In the genomic region with DNA sequence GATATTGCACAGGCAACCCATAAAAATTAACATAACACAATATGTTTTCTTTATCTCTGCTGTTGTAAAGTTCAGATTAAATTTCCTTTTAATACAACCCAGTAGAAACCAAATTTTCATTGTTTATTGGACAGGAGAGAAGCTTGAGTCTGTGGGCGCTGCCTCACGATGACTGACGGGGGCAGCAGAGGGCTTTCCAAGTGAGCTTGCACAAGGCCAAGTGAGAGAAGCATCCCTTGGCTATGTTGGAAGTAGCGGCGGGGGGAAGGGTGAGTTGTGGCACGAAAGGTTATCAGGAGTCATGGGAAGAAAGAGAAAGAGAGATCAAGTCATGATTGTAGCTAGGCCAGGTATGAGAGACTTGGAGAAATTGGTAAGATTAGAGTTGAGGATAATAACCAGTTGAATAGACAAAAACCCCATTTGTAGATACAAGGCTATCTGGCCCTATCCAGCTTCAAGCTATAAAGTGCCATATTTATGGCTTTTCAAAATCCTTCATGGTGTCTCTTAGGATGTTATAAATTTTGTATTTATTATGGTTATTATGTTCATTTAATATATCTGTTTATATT, we compare ENCODE assay signal across 8 cellular contexts.
A peak's percentile ranks its signal among the peaks of the same experiment; 100 is the strongest.
DNase-seq lines count a peak whose midpoint lies in the region; ATAC-seq, FAIRE-seq and TF ChIP-seq lines count a peak whose summit lies in the region.

No MANE protein-coding gene starts in this region.

- no peak for FAIRE-seq in astrocyte (lab: Jason Lieb, UNC)

- H3K4me3 ChIP-seq in astrocyte (ENCODE audit: insufficient read depth, low read depth, low read length): no peak overlapping the region

- TF ChIP-seq CTCF in astrocyte (IDR thresholded peaks at IDR 0.05; ENCODE audit: insufficient read depth, low read depth, low read length): peak; percentile 68

- peak; percentile 28 for DNase-seq in activated T-cell treated with anti-CD3 and anti-CD28 coated beads, Interleukin-2, amount 50 U/mL, for 24 hours
- DNase-seq in activated T-cell treated with anti-CD3 and anti-CD28 coated beads, Interleukin-2, amount 50 U/mL, for 4 hours: no peak
- DNase-seq in NCI-H1930 (lab: John Stamatoyannopoulos, UW) (peak; percentile 32 to 50), astrocyte (ENCODE audit: low read depth) (peak; percentile 18), iPS DF 19.7 (ENCODE audit: low read depth, low spot score) (peak; percentile 45)
- peak; percentile 18 for DNase-seq in stimulated activated CD4-positive, alpha-beta T cell treated with anti-CD3 and anti-CD28 coated beads, Interleukin-1b, Interleukin-23, amount 100 ng/mL, for 48 hours

- no peaks in the 10 kb centered on the region for H4K20me1 ChIP-seq in astrocyte (ENCODE audit: insufficient read depth, low read length)

- no peaks in the 10 kb centered on the region for H3K27me3 ChIP-seq in astrocyte (ENCODE audit: insufficient read depth, low read length)

- H3K9me3 ChIP-seq in astrocyte (ENCODE audit: insufficient read depth, low read depth, low read length): no peaks in the 10 kb centered on the region

- no peaks in the 10 kb centered on the region for H3K4me1 ChIP-seq in astrocyte (ENCODE audit: insufficient read depth, low read length)

- no peak overlapping the region for H3K27ac Mint-ChIP-seq in activated T-cell treated with anti-CD3 and anti-CD28 coated beads, Interleukin-2, amount 50 U/mL, for 24 hours
- no peak overlapping the region for H3K27ac Mint-ChIP-seq in astrocyte (ENCODE audit: unreplicated experiment)

- H3K36me3 Mint-ChIP-seq in activated T-cell treated with anti-CD3 and anti-CD28 coated beads, Interleukin-2, amount 50 U/mL, for 24 hours (ENCODE audit: low read depth): no peaks in the 10 kb centered on the region
- H3K36me3 Mint-ChIP-seq in activated T-cell treated with anti-CD3 and anti-CD28 coated beads, Interleukin-2, amount 50 U/mL, for 4 hours (ENCODE audit: insufficient read depth): no peaks in the 10 kb centered on the region
- no peaks in the 10 kb centered on the region for H3K36me3 Mint-ChIP-seq in astrocyte (ENCODE audit: low read depth, unreplicated experiment)

- ATAC-seq in activated T-cell treated with anti-CD3 and anti-CD28 coated beads, Interleukin-2, amount 50 U/mL, for 4 hours: no peak
- ATAC-seq in HG02588 (IDR thresholded peaks at IDR 0.05; ENCODE audit: unreplicated experiment) (peak; percentile 81), HG02970 (IDR thresholded peaks at IDR 0.05; ENCODE audit: low FRiP score, unreplicated experiment) (no peak)

- no peaks in the 10 kb centered on the region for H3K9me3 Mint-ChIP-seq in activated T-cell treated with anti-CD3 and anti-CD28 coated beads, Interleukin-2, amount 50 U/mL, for 24 hours
- H3K9me3 Mint-ChIP-seq in activated T-cell treated with anti-CD3 and anti-CD28 coated beads, Interleukin-2, amount 50 U/mL, for 4 hours: peaks cover 4% of the 10 kb centered on the region
- peaks cover 5% of the 10 kb centered on the region for H3K9me3 Mint-ChIP-seq in astrocyte (ENCODE audit: unreplicated experiment)

- no peaks in the 10 kb centered on the region for H3K79me2 ChIP-seq in astrocyte (ENCODE audit: insufficient read depth, low read length)

- no peak overlapping the region for H3K4me2 ChIP-seq in astrocyte (ENCODE audit: low read length)

- no peaks in the 10 kb centered on the region for H3K4me1 Mint-ChIP-seq in activated T-cell treated with anti-CD3 and anti-CD28 coated beads, Interleukin-2, amount 50 U/mL, for 24 hours (ENCODE audit: low read depth)
- H3K4me1 Mint-ChIP-seq in activated T-cell treated with anti-CD3 and anti-CD28 coated beads, Interleukin-2, amount 50 U/mL, for 4 hours (ENCODE audit: low read depth): no peaks in the 10 kb centered on the region
- H3K4me1 Mint-ChIP-seq in astrocyte (ENCODE audit: low read depth, unreplicated experiment): no peaks in the 10 kb centered on the region

- H2AFZ ChIP-seq in astrocyte (ENCODE audit: low read depth, low read length): no peak overlapping the region

- H3K36me3 ChIP-seq in astrocyte (ENCODE audit: insufficient read depth, low read length): no peaks in the 10 kb centered on the region

- H3K4me3 Mint-ChIP-seq in activated T-cell treated with anti-CD3 and anti-CD28 coated beads, Interleukin-2, amount 50 U/mL, for 24 hours: no peak overlapping the region
- no peak overlapping the region for H3K4me3 Mint-ChIP-seq in activated T-cell treated with anti-CD3 and anti-CD28 coated beads, Interleukin-2, amount 50 U/mL, for 4 hours
- no peak overlapping the region for H3K4me3 Mint-ChIP-seq in astrocyte (ENCODE audit: unreplicated experiment)

- no peaks in the 10 kb centered on the region for H3K27me3 Mint-ChIP-seq in activated T-cell treated with anti-CD3 and anti-CD28 coated beads, Interleukin-2, amount 50 U/mL, for 24 hours
- H3K27me3 Mint-ChIP-seq in activated T-cell treated with anti-CD3 and anti-CD28 coated beads, Interleukin-2, amount 50 U/mL, for 4 hours (ENCODE audit: low read depth): no peaks in the 10 kb centered on the region
- H3K27me3 Mint-ChIP-seq in astrocyte (ENCODE audit: low read depth, unreplicated experiment): no peaks in the 10 kb centered on the region

- H3K9ac ChIP-seq in astrocyte (ENCODE audit: low read length): no peak overlapping the region

- H3K27ac ChIP-seq in astrocyte (ENCODE audit: low read depth, low read length): no peak overlapping the region
